Comparison of ENCODE assay signal across 23 cellular contexts in the genomic region with DNA sequence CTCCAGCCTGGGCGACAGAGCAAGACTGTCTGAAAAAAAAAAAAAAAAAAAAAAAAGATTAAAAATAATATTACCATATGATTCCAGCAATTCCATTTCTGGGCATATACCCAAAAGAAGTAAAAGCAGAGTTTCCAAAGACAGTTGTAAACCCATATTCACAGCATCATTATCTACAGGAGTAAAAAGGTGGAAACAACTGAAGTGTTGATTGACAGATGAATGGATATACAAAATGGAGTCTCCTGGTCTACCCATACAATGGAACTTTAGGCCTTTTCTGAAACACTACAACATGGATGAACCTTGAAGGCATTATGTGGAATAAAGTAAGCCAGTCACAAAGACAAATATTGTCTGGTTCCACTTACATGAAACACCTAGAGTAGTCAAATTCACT. TPM values are rescaled to one million over a fixed set of nuclear protein-coding genes. Genes with fewer than 3 reads are reported as not detected.
DNase-seq lines count a peak whose midpoint lies in the region; ATAC-seq and TF ChIP-seq lines count a peak whose summit lies in the region.
"Had no signal": no experiment of that assay in that cellular context is flagged by ENCODE, and none has a peak within 500 bp of the region (broad histone marks: within the 10 kb centered on the region; RNA-seq: fewer than 3 reads in every experiment).

No MANE protein-coding gene starts in this region.

- H3K36me3 ChIP-seq in left ventricle myocardium inferior (no peaks in the 10 kb centered on the region), MM.1S (replicated peaks; ENCODE audit: insufficient read depth, low read length) (no peaks in the 10 kb centered on the region)
- H3K36me3 ChIP-seq: BE2C had no signal

- no peaks in the 10 kb centered on the region for H3K27me3 ChIP-seq in left ventricle myocardium inferior (ENCODE audit: low read depth)
- H3K27me3 ChIP-seq in MM.1S (replicated peaks; ENCODE audit: insufficient read depth, low read length): no peaks in the 10 kb centered on the region
- H3K27me3 ChIP-seq: BE2C had no signal

- H3K27me3 Mint-ChIP-seq in T-helper 17 cell: no peaks in the 10 kb centered on the region
- peaks cover 2% of the 10 kb centered on the region for H3K27me3 Mint-ChIP-seq in glutamatergic neuron (ENCODE audit: unreplicated experiment)
- H3K27me3 Mint-ChIP-seq: CD4-positive, alpha-beta memory T cell had no signal

- ATAC-seq in Right ventricle myocardium superior (ENCODE audit: poor library complexity) (no peak), T-helper 17 cell (no peak)
- ATAC-seq: A549, Panc1 had no signal

- peaks cover 78% of the 10 kb centered on the region for H3K79me2 ChIP-seq in MM.1S (ENCODE audit: low read length)

- H3K4me3 Mint-ChIP-seq in T-helper 17 cell: no peak overlapping the region
- no peak overlapping the region for H3K4me3 Mint-ChIP-seq in glutamatergic neuron (ENCODE audit: unreplicated experiment)
- H3K4me3 Mint-ChIP-seq: CD4-positive, alpha-beta memory T cell; H9 had no signal

- H3K27ac ChIP-seq in left ventricle myocardium inferior (replicated peaks) (peak overlapping the region; percentile 3), MM.1S (ENCODE audit: low read length) (no peak overlapping the region)
- H3K27ac ChIP-seq: A549, GM23248 had no signal

- H3F3A ChIP-seq in MM.1S (ENCODE audit: insufficient read depth, low read length): peaks cover 28% of the 10 kb centered on the region

- no peaks in the 10 kb centered on the region for H4K20me1 ChIP-seq in MM.1S (ENCODE audit: insufficient read depth, low read length)

- H3K4me3 ChIP-seq in left ventricle myocardium inferior (no peak overlapping the region), MM.1S (ENCODE audit: low read length) (no peak overlapping the region)
- H3K4me3 ChIP-seq: A549, GM23248 had no signal

- DNase-seq in left ventricle myocardium inferior: no peak
- DNase-seq in Right ventricle myocardium superior: no peak
- no peak for DNase-seq in T-helper 17 cell
- DNase-seq in glutamatergic neuron: no peak
- DNase-seq in midbrain (lab: John Stamatoyannopoulos, UW): no peak
- no peak for DNase-seq in NCI-H1694 treated with DMSO at 0.1 percent for 48 hours (lab: John Stamatoyannopoulos, UW)
- DNase-seq in MM.1S: no peak
- DNase-seq: BE2C; Caco-2; CD4-positive, alpha-beta memory T cell; DMS 273 treated with DMSO at 0.1 percent for 48 hours; DND-41; GM23248; H9; NCI-H1092 treated with DMSO at 0.1 percent for 48 hours; NCI-H146; NCI-H2029 treated with DMSO at 0.1 percent for 48 hours; NCI-H226; NCI-H510A treated with DMSO at 0.1 percent for 48 hours; NCI-H774; NK-92 treated with Interleukin-12 subunit alpha and Interleukin-12 subunit beta, amount 100 ng/mL, for 24 hours had no signal

- peak overlapping the region; percentile 76 for H3K27ac Mint-ChIP-seq in T-helper 17 cell
- H3K27ac Mint-ChIP-seq in glutamatergic neuron (ENCODE audit: unreplicated experiment): peak overlapping the region; percentile 1

- no peak for TF ChIP-seq CTCF in left ventricle myocardium inferior (IDR thresholded peaks at IDR 0.05; ENCODE audit: borderline replicate concordance)
- TF ChIP-seq CTCF in glutamatergic neuron (IDR thresholded peaks at IDR 0.05; ENCODE audit: partially characterized antibody, unreplicated experiment): no peak
- TF ChIP-seq CTCF in MM.1S (IDR thresholded peaks at IDR 0.05; ENCODE audit: low read length): no peak

- H3K4me2 ChIP-seq in MM.1S (ENCODE audit: low read depth, low read length): no peak overlapping the region
- H3K4me2 ChIP-seq: A549 had no signal

- H2AFZ ChIP-seq in MM.1S (ENCODE audit: low read length): no peak overlapping the region
- H2AFZ ChIP-seq: GM23248 had no signal

- H3K36me3 Mint-ChIP-seq in T-helper 17 cell (ENCODE audit: low read depth): no peaks in the 10 kb centered on the region
- no peaks in the 10 kb centered on the region for H3K36me3 Mint-ChIP-seq in glutamatergic neuron (ENCODE audit: unreplicated experiment)
- H3K36me3 Mint-ChIP-seq: CD4-positive, alpha-beta memory T cell had no signal

- intact Hi-C loops in left ventricle myocardium inferior (cut with micrococcal nuclease) (loop anchor here (10.0 kb wide), 1 partner anchor 58 kb away; no protein-coding TSS in a partner anchor), Right ventricle myocardium superior (cut with DNase I) (no loop called here)

- peaks cover 7% of the 10 kb centered on the region for H3K9me3 Mint-ChIP-seq in glutamatergic neuron (ENCODE audit: unreplicated experiment)
- H3K9me3 Mint-ChIP-seq: H9 had no signal

- peaks cover 92% of the 10 kb centered on the region for H3K4me1 ChIP-seq in left ventricle myocardium inferior
- H3K4me1 ChIP-seq in MM.1S (ENCODE audit: low read length): peaks cover 20% of the 10 kb centered on the region
- H3K4me1 ChIP-seq: BE2C had no signal

- H3K9me2 ChIP-seq in MM.1S (replicated peaks; ENCODE audit: insufficient read depth, low read length): no peaks in the 10 kb centered on the region

- no peak overlapping the region for H3K9ac ChIP-seq in MM.1S (ENCODE audit: low read length)
- H3K9ac ChIP-seq: GM23248 had no signal

- H3K9me3 ChIP-seq in left ventricle myocardium inferior (replicated peaks) (no peaks in the 10 kb centered on the region), T-helper 17 cell (ENCODE audit: control insufficient read depth, low read length, poor library complexity, severe bottlenecking) (no peaks in the 10 kb centered on the region), MM.1S (replicated peaks; ENCODE audit: insufficient read depth, low read length) (no peaks in the 10 kb centered on the region)
- H3K9me3 ChIP-seq: A549, BE2C, Caco-2 had no signal

- peaks cover 31% of the 10 kb centered on the region for H3K4me1 Mint-ChIP-seq in T-helper 17 cell
- H3K4me1 Mint-ChIP-seq in glutamatergic neuron (ENCODE audit: low read depth, unreplicated experiment): peaks cover 17% of the 10 kb centered on the region

RNA-seq across cellular contexts. Expression of a gene that starts 5.7 kb away (rescaled TPM):
- total RNA-seq in left ventricle myocardium inferior (7.3 TPM), Right ventricle myocardium superior (28.8 TPM), T-helper 17 cell (not detected), glutamatergic neuron (ENCODE audit: unreplicated experiment) (not detected)
- total RNA-seq: Caco-2; CD4-positive, alpha-beta memory T cell; GM23248; H9 had no signal
